8 cellular contexts compared by ENCODE assay signal in the genomic region with DNA sequence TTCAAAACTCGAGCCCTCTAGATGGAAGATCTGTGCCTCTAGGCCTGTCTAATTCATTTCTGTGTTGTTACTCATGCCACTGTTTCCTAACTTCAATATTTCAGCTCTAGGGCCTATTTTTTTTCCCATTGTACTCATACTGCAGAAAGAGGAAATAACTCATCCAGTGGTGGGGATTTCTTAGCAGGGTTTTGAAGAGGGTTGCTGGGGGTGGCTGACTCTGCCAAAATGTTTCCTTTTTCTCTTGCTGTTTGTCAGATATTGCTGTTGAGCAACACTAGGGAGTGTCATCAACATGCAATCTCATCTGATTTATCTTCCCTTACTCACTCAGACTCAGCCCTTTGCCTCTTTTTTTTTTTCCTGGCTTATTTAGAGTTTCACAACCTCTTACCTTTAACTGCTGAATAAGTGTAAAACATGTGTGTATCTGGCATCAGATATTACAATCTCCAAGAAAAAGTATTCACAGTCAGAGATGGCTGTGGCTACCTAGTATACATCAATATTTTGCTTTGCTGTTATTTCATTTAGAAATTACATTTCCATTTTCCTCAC.
DNase-seq lines count a peak whose midpoint lies in the region; ATAC-seq and TF ChIP-seq lines count a peak whose summit lies in the region.

No MANE protein-coding gene starts in this region.

- peak overlapping the region; percentile 63 to 77 (median 72) for H3K27ac ChIP-seq in esophagus muscularis mucosa (replicated peaks in 1 of 4)
- no peak overlapping the region for H3K27ac ChIP-seq in trophoblast cell (ENCODE audit: low read depth, low read length)

- CTCF ChIA-PET in BJ (lab: Yijun Ruan, JAX) = interaction anchor here (0.5 to 1.0 kb wide), 4 partner anchors 111 to 299 kb away, joined by 3 read pairs; no protein-coding TSS in a partner anchor

- H2AFZ ChIP-seq in trophoblast cell (ENCODE audit: insufficient read depth, low read length, poor library complexity) = no peak overlapping the region

- H2AK5ac ChIP-seq in trophoblast cell (ENCODE audit: low read length) = no peak overlapping the region

- no peak overlapping the region for H2BK12ac ChIP-seq in trophoblast cell (ENCODE audit: low read length)

- H3K36me3 ChIP-seq in BJ (ENCODE audit: control insufficient read depth, insufficient read depth, low read length) = no peaks in the 10 kb centered on the region
- no peaks in the 10 kb centered on the region for H3K36me3 ChIP-seq in esophagus muscularis mucosa
- no peaks in the 10 kb centered on the region for H3K36me3 ChIP-seq in trophoblast cell (ENCODE audit: control insufficient read depth in 1 of 2, insufficient read depth in 2 of 2, low read length in 2 of 2)

- DNase-seq in BJ (ENCODE audit: low read depth) (peak; percentile 98), HPDE6-E6E7 (ENCODE audit: extremely low spot score) (peak; percentile 68), esophagus muscularis mucosa (ENCODE audit: extremely low spot score) (peak; percentile 93), trophoblast cell (peak; percentile 93 to 98), NCI-H1694 treated with DMSO at 0.1 percent for 48 hours (lab: John Stamatoyannopoulos, UW) (no peak)
- peak; percentile 80 for DNase-seq in activated CD4-positive, alpha-beta T cell treated with anti-CD3 and anti-CD28 coated beads for 48 hours

- H3K4me1 ChIP-seq in esophagus muscularis mucosa (peaks cover 20 to 54% (median 50%) of the 10 kb centered on the region in 4 donors), trophoblast cell (ENCODE audit: control insufficient read depth in 1 of 2, insufficient read depth in 2 of 2, low read length in 2 of 2) (peaks cover 0 to 2% of the 10 kb centered on the region in 2 experiments)

- no peaks in the 10 kb centered on the region for H3K27me3 ChIP-seq in BJ (ENCODE audit: control insufficient read depth, insufficient read depth, low read length)
- no peaks in the 10 kb centered on the region for H3K27me3 ChIP-seq in esophagus muscularis mucosa
- H3K27me3 ChIP-seq in trophoblast cell (ENCODE audit: insufficient read depth, low read length) = no peaks in the 10 kb centered on the region

- ATAC-seq in HG02981 (IDR thresholded peaks at IDR 0.05; ENCODE audit: unreplicated experiment) (no peak), HG03095 (IDR thresholded peaks at IDR 0.05; ENCODE audit: unreplicated experiment) (no peak)

- no peak overlapping the region for H3K4ac ChIP-seq in trophoblast cell (ENCODE audit: low read depth, low read length)

- no peaks in the 10 kb centered on the region for H3K9me3 ChIP-seq in esophagus muscularis mucosa
- no peaks in the 10 kb centered on the region for H3K9me3 ChIP-seq in trophoblast cell (ENCODE audit: insufficient read depth, low read depth, low read length)

- no peaks in the 10 kb centered on the region for H3K79me2 ChIP-seq in trophoblast cell (ENCODE audit: control insufficient read depth, insufficient read depth, low read length, poor library complexity)

- TF ChIP-seq POLR2A in esophagus muscularis mucosa (IDR thresholded peaks at IDR 0.05; ENCODE audit: low read depth) = no peak

- H3K79me1 ChIP-seq in trophoblast cell (ENCODE audit: low read length) = no peaks in the 10 kb centered on the region

- H3K23ac ChIP-seq in trophoblast cell (ENCODE audit: low read length) = no peak overlapping the region

- H4K91ac ChIP-seq in trophoblast cell (ENCODE audit: low read depth, low read length) = no peak overlapping the region

- H3K18ac ChIP-seq in trophoblast cell (ENCODE audit: low read length) = no peak overlapping the region

- no peak overlapping the region for H3K14ac ChIP-seq in trophoblast cell (ENCODE audit: low read length)

- H2BK5ac ChIP-seq in trophoblast cell (ENCODE audit: low read depth, low read length, poor library complexity) = no peak overlapping the region

- intact Hi-C loops in esophagus muscularis mucosa (cut with DNase I) = loop anchor here (10.0 kb wide), 1 partner anchor 292 kb away; no protein-coding TSS in a partner anchor

- H3K4me3 ChIP-seq in BJ (ENCODE audit: low read depth, low read length) = no peak overlapping the region
- no peak overlapping the region for H3K4me3 ChIP-seq in esophagus muscularis mucosa
- H3K4me3 ChIP-seq in trophoblast cell (ENCODE audit: low read depth, low read length) = no peak overlapping the region

- TF ChIP-seq CTCF in BJ (IDR thresholded peaks at IDR 0.05; ENCODE audit: insufficient read depth, low read depth, low read length) (no peak), esophagus muscularis mucosa (IDR thresholded peaks at IDR 0.05) (no peak)

- no peak overlapping the region for H3K9ac ChIP-seq in trophoblast cell (ENCODE audit: low read length)

- H2BK120ac ChIP-seq in trophoblast cell (ENCODE audit: insufficient read depth, low read length, poor library complexity) = no peak overlapping the region

- H3K4me2 ChIP-seq in trophoblast cell (ENCODE audit: low read length) = no peak overlapping the region

- POLR2A ChIA-PET in BJ (lab: Charles Lee) = interaction anchor here (0.6 kb wide), 1 partner anchor 145 kb away, joined by 3 read pairs; no protein-coding TSS in a partner anchor

- no peak for TF ChIP-seq EP300 in esophagus muscularis mucosa (IDR thresholded peaks at IDR 0.05)

- WGBS in esophagus muscularis mucosa = 55% methylated on average over 1 of the region's 1 CpG
- no CpG with 5 or more reads among the region's 1 CpG for WGBS in trophoblast cell (ENCODE audit: extremely low coverage, insufficient coverage, insufficient read length)

- no peak overlapping the region for H4K8ac ChIP-seq in trophoblast cell (ENCODE audit: low read depth, low read length)

- H4K12ac ChIP-seq in trophoblast cell (ENCODE audit: low read depth, low read length) = no peak overlapping the region
